Comparison of ENCODE assay signal across 1 cellular context in the genomic region with DNA sequence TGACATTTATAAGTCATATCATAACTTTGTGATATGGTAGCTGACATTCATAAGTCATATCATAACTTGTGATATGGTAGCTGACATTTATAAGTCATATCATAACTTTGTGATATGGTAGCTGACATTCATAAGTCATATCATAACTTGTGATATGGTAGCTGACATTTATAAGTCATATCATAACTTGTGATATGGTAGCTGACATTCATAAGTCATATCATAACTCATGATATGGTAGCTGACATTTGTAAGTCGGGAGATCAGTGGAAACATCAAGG.
TF ChIP-seq lines count a peak whose summit lies in the region.

No MANE protein-coding gene starts in this region.

TF ChIP-seq in GM12878, 131 proteins besides CTCF, POLR2A, EP300 and RAD21 (continued from another document):
- 0 out of 2 replicates have a peak, but pooled peaks have one; percentile 19 for TF ChIP-seq NFIC (IDR thresholded peaks at IDR 0.05; ENCODE audit: low read depth, low read length)
- peak; percentile 40; the same call in 1 of the 2 replicates for TF ChIP-seq ATF2 (IDR thresholded peaks at IDR 0.05; ENCODE audit: low read length)
- TF ChIP-seq JUNB (IDR thresholded peaks at IDR 0.05), result peak; percentile 61
